8 cellular contexts compared by ENCODE assay signal in genomic region chr11:126025822-126026221, GRCh38.
"Had no signal": no experiment of that assay in that cellular context is flagged by ENCODE, and none has a peak within 500 bp of the region (broad histone marks: within the 10 kb centered on the region; RNA-seq: fewer than 3 reads in every experiment).

No MANE protein-coding gene starts in this region.

- H3K4me3 Mint-ChIP-seq: GM23338, H9, HFFc6 had no signal

- H3K4me3 ChIP-seq: GM23338, K562 had no signal

- ATAC-seq: GM23338, K562 had no signal

- H3K27ac Mint-ChIP-seq: H9, HFFc6 had no signal

- DNase-seq: H9, HCEC 1CT, HFFc6, IMR-90, KG1 had no signal

- H3K27ac ChIP-seq: HL-60 had no signal

- H3K9me3 Mint-ChIP-seq: GM23338, H9, HFFc6 had no signal
